1 cellular context compared by ENCODE assay signal in the genomic region with DNA sequence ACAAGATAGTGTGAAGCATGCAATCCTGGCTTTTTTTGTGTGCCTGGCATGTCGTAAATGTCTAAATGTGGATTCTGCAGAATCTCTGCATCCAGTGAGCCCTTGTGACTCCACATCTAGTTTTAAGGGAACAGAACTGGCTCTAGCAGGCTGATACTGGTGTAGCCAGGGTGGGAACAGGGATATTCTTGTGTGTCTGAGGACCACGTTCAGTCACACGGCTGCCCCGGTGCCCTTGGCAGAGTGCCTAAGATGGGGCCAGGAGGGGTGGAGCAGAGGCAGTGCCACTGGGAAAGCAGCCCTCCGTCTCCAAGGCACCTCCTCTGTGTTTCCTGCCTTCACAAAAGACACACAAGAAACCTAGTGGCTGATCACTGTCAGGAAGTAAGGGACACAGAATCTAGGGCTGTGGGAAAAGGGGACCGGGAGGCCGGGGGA.
TF ChIP-seq lines count a peak whose summit lies in the region.

No MANE protein-coding gene starts in this region.

TF ChIP-seq in SK-N-SH, 30 proteins besides CTCF, POLR2A, EP300 and RAD21 (continued from another document):
- TF ChIP-seq RCOR1 (IDR thresholded peaks at IDR 0.05; ENCODE audit: low read length) (no peak), FOXJ3 (CRISPR knock-in tag; IDR thresholded peaks at IDR 0.05) (no peak), RXRA (IDR thresholded peaks at IDR 0.05; ENCODE audit: borderline replicate concordance, low read depth) (no peak), GATA2 (CRISPR knock-in tag; IDR thresholded peaks at IDR 0.05) (no peak)
- TF ChIP-seq, protein P1, sequence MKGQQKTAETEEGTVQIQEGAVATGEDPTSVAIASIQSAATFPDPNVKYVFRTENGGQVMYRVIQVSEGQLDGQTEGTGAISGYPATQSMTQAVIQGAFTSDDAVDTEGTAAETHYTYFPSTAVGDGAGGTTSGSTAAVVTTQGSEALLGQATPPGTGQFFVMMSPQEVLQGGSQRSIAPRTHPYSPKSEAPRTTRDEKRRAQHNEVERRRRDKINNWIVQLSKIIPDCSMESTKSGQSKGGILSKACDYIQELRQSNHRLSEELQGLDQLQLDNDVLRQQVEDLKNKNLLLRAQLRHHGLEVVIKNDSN (IDR thresholded peaks at IDR 0.05; ENCODE audit: borderline replicate concordance, low read depth): no peak
